Comparison of ENCODE assay signal across 1 cellular context in genomic region chr19:46904114-46905060, GRCh38.
TF ChIP-seq lines count a peak whose summit lies in the region.

No MANE protein-coding gene starts in this region.

TF ChIP-seq in GM23338, 12 proteins besides CTCF, POLR2A, EP300 and RAD21 (continued from another document):
- TF ChIP-seq ZNF462 (CRISPR knock-in tag; IDR thresholded peaks at IDR 0.05) (no peak), ZNF114 (CRISPR knock-in tag; IDR thresholded peaks at IDR 0.05) (no peak), EZH2phosphoT487 (IDR thresholded peaks at IDR 0.05; ENCODE audit: unreplicated experiment) (no peak), REST (IDR thresholded peaks at IDR 0.05; ENCODE audit: unreplicated experiment) (no peak), STAT1 (IDR thresholded peaks at IDR 0.05; ENCODE audit: unreplicated experiment) (no peak), CREB1 (CRISPR knock-in tag; IDR thresholded peaks at IDR 0.05; ENCODE audit: low read depth) (no peak), POLR2AphosphoS5 (IDR thresholded peaks at IDR 0.05; ENCODE audit: low read depth) (no peak), ZNF331 (CRISPR knock-in tag; IDR thresholded peaks at IDR 0.05; ENCODE audit: low read depth) (no peak), EZH2 (IDR thresholded peaks at IDR 0.05; ENCODE audit: low read depth, unreplicated experiment) (no peak), JUNB (IDR thresholded peaks at IDR 0.05; ENCODE audit: unreplicated experiment) (no peak)
